In the genomic region with DNA sequence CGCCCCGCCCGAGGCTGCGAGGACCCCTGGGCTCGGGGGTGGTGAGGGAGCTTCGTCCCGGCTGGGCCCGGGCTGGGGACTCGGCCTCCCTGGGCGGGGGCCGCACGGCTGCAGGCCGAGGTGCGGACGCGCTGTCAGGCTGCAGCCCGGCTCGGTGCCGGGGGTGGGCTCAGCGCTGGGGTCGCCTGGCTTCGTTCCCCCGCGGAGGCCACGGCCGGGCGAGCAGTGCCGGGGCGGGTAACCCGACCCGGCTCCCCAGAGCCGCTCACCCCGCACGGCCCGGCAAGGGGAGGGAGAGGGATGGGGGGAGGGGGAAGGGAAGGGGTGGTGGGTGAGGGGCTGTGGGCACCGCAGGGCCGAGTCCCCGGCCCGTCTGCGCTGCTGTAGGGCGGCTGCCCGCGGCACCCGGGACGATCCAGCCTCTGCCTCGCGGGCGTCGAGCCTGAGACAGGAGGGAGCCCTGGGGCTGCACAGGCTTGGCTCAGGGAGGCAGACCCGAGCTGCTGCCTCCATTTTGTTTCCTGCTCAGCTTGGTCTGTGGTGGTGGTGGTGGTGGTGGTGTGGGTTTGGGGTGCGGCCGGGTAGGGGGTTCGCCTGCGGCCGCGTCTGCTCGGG, we compare ENCODE assay signal across 8 cellular contexts. TPM values are rescaled to one million over a fixed set of nuclear protein-coding genes. Genes with fewer than 3 reads are reported as not detected.
DNase-seq lines count a peak whose midpoint lies in the region; ATAC-seq, FAIRE-seq and TF ChIP-seq lines count a peak whose summit lies in the region.

No MANE protein-coding gene starts in this region.

- DNase-seq in EL (peak; percentile 10), activated gamma-delta T cell (lab: John Stamatoyannopoulos, UW) (peak; percentile 47), glutamatergic neuron (peak; percentile 67), pancreas (peak in 4 of 6 donors; percentile 7 to 72 (median 40)), HK-2 (ENCODE audit: unreplicated experiment) (no peak), Kasumi-1 (lab: John Stamatoyannopoulos, UW) (no peak)

- H3K4me1 Mint-ChIP-seq in glutamatergic neuron (ENCODE audit: low read depth, unreplicated experiment) = peaks cover 20% of the 10 kb centered on the region

- peak overlapping the region; percentile 78 for H3K27ac Mint-ChIP-seq in glutamatergic neuron (ENCODE audit: unreplicated experiment)

- TF ChIP-seq CTCF in glutamatergic neuron (IDR thresholded peaks at IDR 0.05; ENCODE audit: partially characterized antibody, unreplicated experiment) (no peak), pancreas (IDR thresholded peaks at IDR 0.05) (no peak)

- H3K27ac ChIP-seq in pancreas = peak overlapping the region; percentile 74 to 88 (median 81)

- no peaks in the 10 kb centered on the region for H3K36me3 Mint-ChIP-seq in glutamatergic neuron (ENCODE audit: unreplicated experiment)

- H3K27me3 ChIP-seq in pancreas = no peaks in the 10 kb centered on the region

- peaks cover 5% of the 10 kb centered on the region for H3K9me3 Mint-ChIP-seq in glutamatergic neuron (ENCODE audit: unreplicated experiment)

- no peaks in the 10 kb centered on the region for H3K9me3 ChIP-seq in pancreas

- ATAC-seq in HG02759 (IDR thresholded peaks at IDR 0.05; ENCODE audit: unreplicated experiment) (peak; percentile 8), pancreas (peak; percentile 7 to 15 (median 14)), GM18909 (IDR thresholded peaks at IDR 0.05; ENCODE audit: poor library complexity, unreplicated experiment) (no peak)

- H3K27me3 Mint-ChIP-seq in glutamatergic neuron (ENCODE audit: unreplicated experiment) = peaks cover 11% of the 10 kb centered on the region

- peak overlapping the region in 2 of 4 donors; percentile 59 to 92 for H3K4me3 ChIP-seq in pancreas

- FAIRE-seq in pancreas (lab: Jason Lieb, UNC) = no peak

- peaks cover 20 to 30% (median 28%) of the 10 kb centered on the region in 3 donors for H3K4me1 ChIP-seq in pancreas

- intact Hi-C loops in pancreas (cut with DNase I) = loop anchor here in 1 of 3 donors (10.0 kb wide), 1 partner anchor 162 kb away; no protein-coding TSS in a partner anchor

- peak overlapping the region; percentile 42 for H3K4me3 Mint-ChIP-seq in glutamatergic neuron (ENCODE audit: unreplicated experiment)

- WGBS in pancreas, 2 donors = 54 to 63% methylated on average over 34 to 57 of the region's 57 CpGs

- peaks cover 0 to 8% (median 0%) of the 10 kb centered on the region in 3 donors for H3K36me3 ChIP-seq in pancreas

RNA-seq across cellular contexts. Expression of a gene that starts 1.0 kb away (rescaled TPM):
- 151 TPM for total RNA-seq in glutamatergic neuron (ENCODE audit: unreplicated experiment)
- total RNA-seq in pancreas = 10 to 100 TPM; 26.3 to 51.2 (median 33.6) TPM
- polyA plus RNA-seq in pancreas = 1 to 10 TPM; 6.9 to 7.8 TPM

RNA-seq across cellular contexts. Expression of a gene that starts 45.9 kb away (rescaled TPM):
- 5.2 TPM for total RNA-seq in glutamatergic neuron (ENCODE audit: unreplicated experiment)
- 10 to 100 TPM; 23.5 to 43.3 (median 29.7) TPM for total RNA-seq in pancreas
- polyA plus RNA-seq in pancreas = 100 to 1,000 TPM in 1 of 2 donors, 10 to 100 TPM in 1; 69.6 to 105 TPM

Comparison
In these comparisons a context has a peak if more than half of its experiments do, and no peak if none do; other contexts are left out.
1. DNase-seq: peak in EL (single experiment), activated gamma-delta T cell (single experiment), glutamatergic neuron (single experiment) and pancreas (4 of 6); none in HK-2 (single experiment) and Kasumi-1 (0 of 2).